Comparison of ENCODE assay signal across 8 cellular contexts in the genomic region with DNA sequence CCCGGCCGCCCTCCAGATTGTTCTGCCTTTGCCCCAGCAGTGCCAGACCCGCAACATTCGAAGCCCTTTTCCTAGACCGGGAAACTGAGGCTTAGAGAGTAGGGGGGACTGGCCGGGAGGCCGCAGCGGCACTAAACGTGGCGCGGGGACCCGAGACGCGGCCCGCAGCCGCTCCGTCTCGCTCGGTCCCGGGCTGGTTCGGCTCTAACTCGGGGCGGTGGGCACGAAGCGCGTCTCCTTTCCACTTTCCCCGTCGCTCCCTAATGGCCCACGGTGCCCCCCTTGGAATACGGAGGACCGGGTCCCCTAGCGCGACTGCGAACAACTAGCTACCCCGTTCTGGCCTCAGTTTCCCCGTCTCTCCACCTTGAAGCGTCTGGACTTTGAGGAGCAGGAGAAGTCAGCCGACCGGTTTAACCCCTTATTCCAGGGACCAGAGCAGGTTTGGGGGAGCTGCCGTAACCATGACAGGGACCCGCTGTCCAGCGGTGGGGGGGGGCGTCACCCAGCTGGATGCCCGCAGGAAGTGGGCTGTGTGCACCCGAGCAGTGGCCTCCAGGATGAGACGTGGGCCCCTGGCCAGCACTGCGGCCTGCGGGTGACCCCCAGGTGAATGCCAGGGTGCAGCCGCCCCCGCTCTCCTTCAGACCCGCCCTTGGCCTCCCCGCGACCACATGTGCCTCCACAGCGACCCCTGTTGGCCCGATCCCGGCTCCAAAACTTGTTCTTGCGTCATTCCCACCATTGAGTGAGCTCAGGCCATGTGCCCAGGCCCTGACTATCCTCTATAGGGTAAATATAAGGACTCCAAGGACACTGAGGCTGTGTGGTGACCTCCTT. TPM values are rescaled to one million over a fixed set of nuclear protein-coding genes. Genes with fewer than 3 reads are reported as not detected.
A peak's percentile ranks its signal among the peaks of the same experiment; 100 is the strongest.
DNase-seq lines count a peak whose midpoint lies in the region; ATAC-seq and TF ChIP-seq lines count a peak whose summit lies in the region.

No MANE protein-coding gene starts in this region.

- peak; percentile 25 for ATAC-seq in activated CD8-positive, alpha-beta T cell treated with anti-CD3 and anti-CD28 coated beads, Interleukin-2, amount 10 ng/mL, durations not matched to agents 7 days and 5 days
- no peak for ATAC-seq in GM18873 (IDR thresholded peaks at IDR 0.05; ENCODE audit: low FRiP score, unreplicated experiment)

- POLR2A ChIA-PET in activated CD8-positive, alpha-beta T cell treated with anti-CD3 and anti-CD28 coated beads, Interleukin-2, amount 10 ng/mL, durations not matched to agents 7 days and 5 days (lab: Charles Lee), result interaction anchor here (1.1 kb wide), 1 partner anchor 19 kb away, joined by 3 read pairs; no protein-coding TSS in a partner anchor

- no peaks in the 10 kb centered on the region for H3K9me3 ChIP-seq in duodenal mucosa (ENCODE audit: control insufficient read depth in 1 of 2, low read length in 2 of 2)

- H3K4me3 ChIP-seq in duodenal mucosa (ENCODE audit: low read depth in 1 of 2, low read length in 2 of 2), result peak overlapping the region; percentile 84 to 85
- peak overlapping the region; percentile 61 for H3K4me3 ChIP-seq in lower leg skin (ENCODE audit: low read depth, poor library complexity, severe bottlenecking)

- H3K9me3 Mint-ChIP-seq in activated CD8-positive, alpha-beta T cell treated with anti-CD3 and anti-CD28 coated beads, Interleukin-2, amount 10 ng/mL, durations not matched to agents 7 days and 5 days (ENCODE audit: insufficient read depth), result no peaks in the 10 kb centered on the region

- CTCF ChIA-PET in activated CD8-positive, alpha-beta T cell treated with anti-CD3 and anti-CD28 coated beads, Interleukin-2, amount 10 ng/mL, durations not matched to agents 7 days and 5 days (lab: Charles Lee), result interaction anchor here (0.6 to 15.3 kb wide), 13 partner anchors 9 to 373 kb away, joined by 3 to 493 read pairs (median 4); partner anchors contain the start of genes GGA1 and MFNG

- H3K27ac Mint-ChIP-seq in activated CD8-positive, alpha-beta T cell treated with anti-CD3 and anti-CD28 coated beads, Interleukin-2, amount 10 ng/mL, durations not matched to agents 7 days and 5 days, result no peak overlapping the region

- peak; percentile 63 for DNase-seq in DMS53 (lab: John Stamatoyannopoulos, UW)
- DNase-seq in DMS53 treated with DMSO at 0.1 percent for 48 hours (lab: John Stamatoyannopoulos, UW; ENCODE audit: unreplicated experiment), result no peak
- DNase-seq in NCI-H226, result peak; percentile 67
- peak; percentile 82 for DNase-seq in activated CD8-positive, alpha-beta T cell treated with anti-CD3 and anti-CD28 coated beads, Interleukin-2, amount 10 ng/mL, durations not matched to agents 7 days and 5 days
- peak; percentile 91 to 99 for DNase-seq in lower leg skin (ENCODE audit: low spot score in 2 of 2)
- peak; percentile 86 for DNase-seq in stimulated activated CD4-positive, alpha-beta T cell treated with anti-CD3 and anti-CD28 coated beads, Interleukin-4, amount 100 ng/mL, for 1 hour

- H3K36me3 ChIP-seq in duodenal mucosa (ENCODE audit: control insufficient read depth in 1 of 2, insufficient read depth in 2 of 2, low read length in 2 of 2), result peaks cover 3% of the 10 kb centered on the region in 2 donors

- peak in 1 of 3 donors; percentile 50 for TF ChIP-seq CTCF in lower leg skin (IDR thresholded peaks at IDR 0.05)

- H3K9ac ChIP-seq in duodenal mucosa (ENCODE audit: low read depth in 1 of 2, low read length in 2 of 2), result peak overlapping the region; percentile 93 to 98

- no peaks in the 10 kb centered on the region for H3K36me3 Mint-ChIP-seq in activated CD8-positive, alpha-beta T cell treated with anti-CD3 and anti-CD28 coated beads, Interleukin-2, amount 10 ng/mL, durations not matched to agents 7 days and 5 days (ENCODE audit: low read depth)

- H3K4me1 Mint-ChIP-seq in activated CD8-positive, alpha-beta T cell treated with anti-CD3 and anti-CD28 coated beads, Interleukin-2, amount 10 ng/mL, durations not matched to agents 7 days and 5 days (ENCODE audit: low read depth), result peaks cover 31% of the 10 kb centered on the region

- WGBS in lower leg skin, 2 donors, result 1% methylated on average over 35 to 56 of the region's 57 CpGs

- no peaks in the 10 kb centered on the region for H3K27me3 ChIP-seq in duodenal mucosa (ENCODE audit: control insufficient read depth in 1 of 2, insufficient read depth in 2 of 2, low read length in 2 of 2)

- peak overlapping the region; percentile 5 for H3K4me3 Mint-ChIP-seq in activated CD8-positive, alpha-beta T cell treated with anti-CD3 and anti-CD28 coated beads, Interleukin-2, amount 10 ng/mL, durations not matched to agents 7 days and 5 days

- H3K27me3 Mint-ChIP-seq in activated CD8-positive, alpha-beta T cell treated with anti-CD3 and anti-CD28 coated beads, Interleukin-2, amount 10 ng/mL, durations not matched to agents 7 days and 5 days (ENCODE audit: low read depth), result peaks cover 67% of the 10 kb centered on the region

- H3K27ac ChIP-seq in duodenal mucosa (ENCODE audit: low read depth, low read length), result peak overlapping the region; percentile 95

- intact Hi-C loops in lower leg skin (cut with DNase I; ENCODE audit: low total_unique reads), result loop anchor here (10.0 kb wide), 1 partner anchor 623 kb away; the partner anchor contains the start of gene PLA2G6

- TF ChIP-seq POLR2A in lower leg skin (IDR thresholded peaks at IDR 0.05), result no peak

- H3K4me1 ChIP-seq in duodenal mucosa (ENCODE audit: control insufficient read depth in 1 of 2, insufficient read depth in 2 of 2, low read length in 2 of 2), result peaks cover 54 to 72% of the 10 kb centered on the region in 2 donors

RNA-seq across cellular contexts. Expression of gene CDC42EP1, which starts 1.1 kb away (rescaled TPM):
- under 1 TPM; 0.13 to 0.21 TPM for total RNA-seq in activated CD8-positive, alpha-beta T cell treated with anti-CD3 and anti-CD28 coated beads, Interleukin-2, amount 10 ng/mL, durations not matched to agents 7 days and 5 days
- total RNA-seq in lower leg skin, result 10 to 100 TPM; 44.4 to 80.1 (median 70.5) TPM

RNA-seq across cellular contexts. Expression of gene LGALS2, which starts 18.5 kb away (rescaled TPM):
- total RNA-seq in activated CD8-positive, alpha-beta T cell treated with anti-CD3 and anti-CD28 coated beads, Interleukin-2, amount 10 ng/mL, durations not matched to agents 7 days and 5 days, result not detected
- 1 to 10 TPM in 1 of 4 donors, not detected in 3; 1.4 TPM for total RNA-seq in lower leg skin

RNA-seq across cellular contexts. Expression of gene CARD10, which starts 42.2 kb away (rescaled TPM):
- under 1 TPM in 1 of 2 experiments, not detected in 1; 0.31 TPM for total RNA-seq in activated CD8-positive, alpha-beta T cell treated with anti-CD3 and anti-CD28 coated beads, Interleukin-2, amount 10 ng/mL, durations not matched to agents 7 days and 5 days
- 10 to 100 TPM; 13.2 to 22.5 (median 18.6) TPM for total RNA-seq in lower leg skin

RNA-seq across cellular contexts. Expression of gene GGA1, which starts 47.2 kb away (rescaled TPM):
- 10 to 100 TPM; 66.3 to 69.5 TPM for total RNA-seq in activated CD8-positive, alpha-beta T cell treated with anti-CD3 and anti-CD28 coated beads, Interleukin-2, amount 10 ng/mL, durations not matched to agents 7 days and 5 days
- total RNA-seq in lower leg skin, result 10 to 100 TPM; 50.3 to 66.0 (median 53.6) TPM

Comparison
In these comparisons a context has a peak if more than half of its experiments do, and no peak if none do; other contexts are left out.
1. RNA of gene CDC42EP1, which starts 1.1 kb away (total RNA-seq): 44.4 to 80.1 TPM in lower leg skin; 0.13 to 0.21 TPM in activated CD8-positive, alpha-beta T cell treated with anti-CD3 and anti-CD28 coated beads, Interleukin-2, amount 10 ng/mL, durations not matched to agents 7 days and 5 days; every median in the first group is over 10 times any median in the second.
2. RNA of gene CARD10, which starts 42.2 kb away (total RNA-seq): 13.2 to 22.5 TPM in lower leg skin; 0.31 TPM in activated CD8-positive, alpha-beta T cell treated with anti-CD3 and anti-CD28 coated beads, Interleukin-2, amount 10 ng/mL, durations not matched to agents 7 days and 5 days; every median in the first group is over 10 times any median in the second.